22 cellular contexts compared by ENCODE assay signal in genomic region chr3:61602466-61602865, GRCh38. TPM values are rescaled to one million over a fixed set of nuclear protein-coding genes. Genes with fewer than 3 reads are reported as not detected.
"Had no signal": no experiment of that assay in that cellular context is flagged by ENCODE, and none has a peak within 500 bp of the region (broad histone marks: within the 10 kb centered on the region; RNA-seq: fewer than 3 reads in every experiment).

No MANE protein-coding gene starts in this region.

- H3K27ac Mint-ChIP-seq: dendritic cell treated with granulocyte-macrophage colony-stimulating factor and Interleukin-4, amounts not matched to agents 40 ng/mL and 50 ng/mL, for 4 days; endodermal cell; immature natural killer cell; naive thymus-derived CD4-positive, alpha-beta T cell; stimulated activated naive B cell treated with anti-CD40 and anti-IgM and Interleukin-4, amounts not matched to agents 10 μg/mL and 1 μg/mL and 100 μg/mL, for 72 hours; stimulated activated naive CD8-positive, alpha-beta T cell treated with anti-CD3 and anti-CD28 coated beads, Interleukin-15, Interleukin-2, amounts not matched to agents 100 ng/mL and 50 ng/mL, for 24 hours had no signal

- H3K36me3 Mint-ChIP-seq: naive thymus-derived CD4-positive, alpha-beta T cell; stimulated activated naive B cell treated with anti-CD40 and anti-IgM and Interleukin-4, amounts not matched to agents 10 μg/mL and 1 μg/mL and 100 μg/mL, for 72 hours had no signal

- H3K9me3 ChIP-seq: colonic mucosa, esophagus squamous epithelium, neutrophil, psoas muscle, transverse colon, upper lobe of right lung, uterus had no signal

- ATAC-seq: naive thymus-derived CD4-positive, alpha-beta T cell; stimulated activated naive B cell treated with anti-CD40 and anti-IgM and Interleukin-4, amounts not matched to agents 10 μg/mL and 1 μg/mL and 100 μg/mL, for 72 hours had no signal

- DNase-seq: colonic mucosa; effector CD8-positive, alpha-beta T cell; endodermal cell; esophagus squamous epithelium; foreskin melanocyte; glutamatergic neuron; hypothalamus; immature natural killer cell; midbrain; naive thymus-derived CD4-positive, alpha-beta T cell; stimulated activated CD4-positive, alpha-beta T cell treated with anti-CD3 and anti-CD28 coated beads, Interleukin-15, amount 100 ng/mL, for 24 hours; stimulated activated CD4-positive, alpha-beta T cell treated with anti-CD3 and anti-CD28 coated beads, Interleukin-2, amount 100 ng/mL, for 48 hours; stimulated activated naive B cell treated with anti-CD40 and anti-IgM and Interleukin-4, amounts not matched to agents 10 μg/mL and 1 μg/mL and 100 μg/mL, for 72 hours; transverse colon; upper lobe of right lung had no signal

- H3K4me3 Mint-ChIP-seq: central memory CD8-positive, alpha-beta T cell; dendritic cell treated with granulocyte-macrophage colony-stimulating factor and Interleukin-4, amounts not matched to agents 40 ng/mL and 50 ng/mL, for 4 days; endodermal cell; immature natural killer cell; naive thymus-derived CD4-positive, alpha-beta T cell; stimulated activated naive B cell treated with anti-CD40 and anti-IgM and Interleukin-4, amounts not matched to agents 10 μg/mL and 1 μg/mL and 100 μg/mL, for 72 hours; stimulated activated naive CD8-positive, alpha-beta T cell treated with anti-CD3 and anti-CD28 coated beads, Interleukin-15, Interleukin-2, amounts not matched to agents 100 ng/mL and 50 ng/mL, for 24 hours had no signal

- H3K4me1 Mint-ChIP-seq: central memory CD8-positive, alpha-beta T cell; immature natural killer cell; stimulated activated naive B cell treated with anti-CD40 and anti-IgM and Interleukin-4, amounts not matched to agents 10 μg/mL and 1 μg/mL and 100 μg/mL, for 72 hours had no signal

- H3K4me1 ChIP-seq: colonic mucosa, esophagus squamous epithelium, transverse colon, uterus had no signal

- H3K36me3 ChIP-seq: colonic mucosa, esophagus squamous epithelium, neutrophil, transverse colon, upper lobe of right lung, uterus had no signal

- H3K27me3 ChIP-seq: colonic mucosa, esophagus squamous epithelium, neutrophil, transverse colon, upper lobe of right lung, uterus had no signal

- H3K27ac ChIP-seq: colonic mucosa, esophagus squamous epithelium, neutrophil, psoas muscle, skin epidermis, transverse colon, upper lobe of right lung, uterus had no signal

- H3K4me3 ChIP-seq: colonic mucosa, esophagus squamous epithelium, psoas muscle, skin epidermis, transverse colon, upper lobe of right lung, uterus had no signal

- H3K9me3 Mint-ChIP-seq: central memory CD8-positive, alpha-beta T cell; dendritic cell treated with granulocyte-macrophage colony-stimulating factor and Interleukin-4, amounts not matched to agents 40 ng/mL and 50 ng/mL, for 4 days; stimulated activated naive CD8-positive, alpha-beta T cell treated with anti-CD3 and anti-CD28 coated beads, Interleukin-15, Interleukin-2, amounts not matched to agents 100 ng/mL and 50 ng/mL, for 24 hours had no signal

- H3K27me3 Mint-ChIP-seq: central memory CD8-positive, alpha-beta T cell; dendritic cell treated with granulocyte-macrophage colony-stimulating factor and Interleukin-4, amounts not matched to agents 40 ng/mL and 50 ng/mL, for 4 days; stimulated activated naive CD8-positive, alpha-beta T cell treated with anti-CD3 and anti-CD28 coated beads, Interleukin-15, Interleukin-2, amounts not matched to agents 100 ng/mL and 50 ng/mL, for 24 hours had no signal

RNA-seq across cellular contexts. Expression of gene PTPRG, which starts 41.1 kb away (rescaled TPM):
- polyA plus RNA-seq: naive thymus-derived CD4-positive, alpha-beta T cell had no signal
